Comparison of ENCODE assay signal across 9 cellular contexts in genomic region chr19:46466536-46467199, GRCh38. TPM values are rescaled to one million over a fixed set of nuclear protein-coding genes. Genes with fewer than 3 reads are reported as not detected.
A peak's percentile ranks its signal among the peaks of the same experiment; 100 is the strongest.
DNase-seq lines count a peak whose midpoint lies in the region; ATAC-seq, FAIRE-seq and TF ChIP-seq lines count a peak whose summit lies in the region.
"Had no signal": no experiment of that assay in that cellular context is flagged by ENCODE, and none has a peak within 500 bp of the region (broad histone marks: within the 10 kb centered on the region; RNA-seq: fewer than 3 reads in every experiment).

No MANE protein-coding gene starts in this region.

- H3K4me1 Mint-ChIP-seq in Caco-2 (ENCODE audit: low read depth, unreplicated experiment): no peaks in the 10 kb centered on the region

- no peak overlapping the region for H3K4me3 Mint-ChIP-seq in Caco-2 (ENCODE audit: unreplicated experiment)

- H3K9me2 ChIP-seq in Karpas-422 (replicated peaks; ENCODE audit: insufficient read depth, low read length): no peaks in the 10 kb centered on the region

- H3K27me3 ChIP-seq in Karpas-422 (ENCODE audit: low read length): no peaks in the 10 kb centered on the region
- H3K27me3 ChIP-seq in Caco-2 (replicated peaks; ENCODE audit: control insufficient read depth, insufficient read depth, low read length): no peaks in the 10 kb centered on the region

- POLR2A ChIA-PET in Caco-2 (lab: Charles Lee): no interaction called here

- H3K36me3 Mint-ChIP-seq in Caco-2 (ENCODE audit: insufficient read depth, unreplicated experiment): peaks cover 6% of the 10 kb centered on the region

- no peaks in the 10 kb centered on the region for H3K36me3 ChIP-seq in Karpas-422 (ENCODE audit: insufficient read depth, low read length)
- H3K36me3 ChIP-seq in Caco-2 (ENCODE audit: control insufficient read depth, insufficient read depth, low read length): no peaks in the 10 kb centered on the region

- H3K9me3 ChIP-seq in Karpas-422 (ENCODE audit: low read length) (no peaks in the 10 kb centered on the region), Caco-2 (no peaks in the 10 kb centered on the region)
- H3K9me3 ChIP-seq: tibial nerve had no signal

- H3K27ac ChIP-seq in Karpas-422 (ENCODE audit: low read length): no peak overlapping the region
- H3K27ac ChIP-seq in epithelial cell of prostate: peak overlapping the region; percentile 77

- H3K4me1 ChIP-seq in Karpas-422 (ENCODE audit: low read length) (peaks cover 13% of the 10 kb centered on the region), Caco-2 (no peaks in the 10 kb centered on the region)

- DNase-seq in GM12892 (ENCODE audit: insufficient read length) (no peak), Karpas-422 (peak; percentile 40), epithelial cell of prostate (ENCODE audit: low read depth, low spot score) (peak; percentile 75), skeletal muscle cell (ENCODE audit: low read depth) (peak; percentile 72), Caco-2 (no peak), NCI-H345 treated with DMSO at 0.1 percent for 48 hours (lab: John Stamatoyannopoulos, UW; ENCODE audit: unreplicated experiment) (no peak)

- no peak overlapping the region for H3K4me2 ChIP-seq in Karpas-422 (ENCODE audit: low read depth, low read length, poor library complexity, severe bottlenecking)

- peaks cover 6% of the 10 kb centered on the region for H3K9me3 Mint-ChIP-seq in Caco-2 (ENCODE audit: unreplicated experiment)

- CTCF ChIA-PET in Caco-2 (lab: Charles Lee): interaction anchor here (0.5 kb wide), 1 partner anchor 62 kb away, joined by 3 read pairs; no protein-coding TSS in a partner anchor

- no peak overlapping the region for H2AFZ ChIP-seq in Karpas-422 (ENCODE audit: low read length)

- no peak for TF ChIP-seq CTCF in Caco-2 (IDR thresholded peaks at IDR 0.05; ENCODE audit: insufficient read depth in 1 of 2, low read depth in 1 of 2, low read length in 1 of 2, severe bottlenecking in 1 of 2, unreplicated experiment in 1 of 2)

- H3K79me2 ChIP-seq in Karpas-422 (ENCODE audit: low read length): no peaks in the 10 kb centered on the region

- no peaks in the 10 kb centered on the region for H4K20me1 ChIP-seq in Karpas-422 (ENCODE audit: insufficient read depth, low read depth, low read length)

- H3K27me3 Mint-ChIP-seq in Caco-2 (ENCODE audit: insufficient read depth, unreplicated experiment): no peaks in the 10 kb centered on the region

- intact Hi-C loops in Caco-2 (cut with micrococcal nuclease; ENCODE audit: unreplicated experiment): no loop called here

- peak; percentile 97 for FAIRE-seq in GM12892 (lab: Jason Lieb, UNC)

- ATAC-seq in GM18519 (IDR thresholded peaks at IDR 0.05; ENCODE audit: low FRiP score, unreplicated experiment): no peak
- ATAC-seq in HG03159 (IDR thresholded peaks at IDR 0.05; ENCODE audit: unreplicated experiment): no peak

- BruUV-seq in Caco-2 (replicated peaks; lab: Mats Ljungman, UMichigan): no TSS peak

- no peak for TF ChIP-seq POLR2A in GM12892 (IDR thresholded peaks at IDR 0.05; ENCODE audit: low read depth, low read length)

- no peak overlapping the region for H3K27ac Mint-ChIP-seq in Caco-2 (ENCODE audit: unreplicated experiment)

- no peak overlapping the region for H3K9ac ChIP-seq in Karpas-422 (ENCODE audit: low read length)

- H3K4me3 ChIP-seq in Karpas-422 (ENCODE audit: low read length) (no peak overlapping the region), skeletal muscle cell (ENCODE audit: low read depth, low read length) (peak overlapping the region; percentile 21), Caco-2 (ENCODE audit: low read depth, low read length) (no peak overlapping the region)
- H3K4me3 ChIP-seq: tibial nerve had no signal

RNA-seq across cellular contexts. Expression of gene PNMA8A, which starts 4.7 kb away (rescaled TPM):
- 2.6 TPM for polyA plus RNA-seq in GM12892 (2012; ENCODE audit: missing spikeins)
- total RNA-seq in Karpas-422 (2014; rRNA removed; shearing (Covaris generic); ENCODE audit: low replicate concordance): not detected in 2 replicates
- total RNA-seq in Caco-2 (2022): not detected in 2 replicates

RNA-seq across cellular contexts. Expression of gene PNMA8B, which starts 29.0 kb away (rescaled TPM):
- polyA plus RNA-seq in GM12892 (2012; ENCODE audit: missing spikeins): not detected
- total RNA-seq in Karpas-422 (2014; rRNA removed; shearing (Covaris generic); ENCODE audit: low replicate concordance): not detected in 2 replicates
- total RNA-seq in Caco-2 (2022): 0.11 TPM in 1 of 2 replicates, not detected in the other

RNA-seq across cellular contexts. Expression of gene PNMA8C, which starts 37.9 kb away (rescaled TPM):
- polyA plus RNA-seq in GM12892 (2012; ENCODE audit: missing spikeins): not detected
- total RNA-seq in Karpas-422 (2014; rRNA removed; shearing (Covaris generic); ENCODE audit: low replicate concordance): not detected in 2 replicates
- not detected in 2 replicates for total RNA-seq in Caco-2 (2022)

RNA-seq across cellular contexts. Expression of gene CCDC8, which starts 53.3 kb away (rescaled TPM):
- polyA plus RNA-seq in GM12892 (2012; ENCODE audit: missing spikeins): not detected
- not detected in 2 replicates for total RNA-seq in Karpas-422 (2014; rRNA removed; shearing (Covaris generic); ENCODE audit: low replicate concordance)
- total RNA-seq in Caco-2 (2022): 0.18 and 0.37 TPM in 2 replicates

Comparison
In these comparisons a context has a peak if more than half of its experiments do, and no peak if none do; other contexts are left out.
1. DNase-seq: peak in Karpas-422 (single experiment), epithelial cell of prostate (single experiment) and skeletal muscle cell (single experiment); none in GM12892 (single experiment), Caco-2 (0 of 2) and NCI-H345 treated with DMSO at 0.1 percent for 48 hours (single experiment).